ENCODE assay signal across 10 cellular contexts in genomic region chr1:54186056-54186455, GRCh38. TPM values are rescaled to one million over a fixed set of nuclear protein-coding genes. Genes with fewer than 3 reads are reported as not detected.
"Had no signal": no experiment of that assay in that cellular context is flagged by ENCODE, and none has a peak within 500 bp of the region (broad histone marks: within the 10 kb centered on the region; RNA-seq: fewer than 3 reads in every experiment).

No MANE protein-coding gene starts in this region.

- H3K27ac ChIP-seq: HL-60, KMS-11 had no signal

- H3K4me2 ChIP-seq: KMS-11 had no signal

- DNase-seq: IMR-90, Karpas-422, KBM-7, KG1 had no signal

- FAIRE-seq: HTR-8/SVneo had no signal

- H3K9ac ChIP-seq: KMS-11 had no signal

RNA-seq across cellular contexts. Expression of gene CDCP2, which starts 33.3 kb away (rescaled TPM):
- total RNA-seq: HT-29, HT1080, IMR-90 had no signal
- polyA plus RNA-seq: IgD-negative memory B cell, IMR-90 had no signal
